Comparison of ENCODE assay signal across 8 cellular contexts in the genomic region with DNA sequence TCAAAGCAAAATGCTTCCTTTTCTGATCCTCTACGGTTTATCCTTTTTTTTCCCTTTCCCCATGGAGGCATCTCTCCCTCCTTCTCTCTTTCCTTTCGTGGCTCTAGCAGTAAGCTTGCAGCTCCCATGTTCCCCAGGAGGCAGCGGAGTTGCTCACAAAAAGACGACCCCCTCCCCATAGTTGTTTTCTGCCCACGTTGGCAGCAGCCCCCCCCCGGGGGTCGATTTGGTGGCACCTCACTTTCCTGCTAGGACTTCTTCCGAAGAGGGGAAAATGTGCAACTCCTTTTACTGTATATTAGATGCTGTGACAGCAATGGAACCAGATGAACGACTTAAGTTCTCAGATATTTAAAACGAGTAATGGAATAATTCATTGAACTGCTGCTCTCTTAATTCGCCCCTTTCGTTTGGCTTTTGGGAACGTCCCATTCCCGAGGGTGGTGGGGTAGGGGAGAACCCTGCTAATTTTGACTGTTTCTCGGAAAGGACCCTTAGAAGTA. TPM values are rescaled to one million over a fixed set of nuclear protein-coding genes. Genes with fewer than 3 reads are reported as not detected.
DNase-seq lines count a peak whose midpoint lies in the region; TF ChIP-seq lines count a peak whose summit lies in the region.

No MANE protein-coding gene starts in this region.

- DNase-seq in C1 segment of cervical spinal cord (lab: John Stamatoyannopoulos, UW) (peak in 8 of 14 donors; percentile 19 to 71 (median 40)), GM19238 (ENCODE audit: insufficient read length, low spot score) (peak; percentile 2), KBM-7 (peak; percentile 52), foreskin melanocyte (peak; percentile 19), osteoblast (ENCODE audit: insufficient read length, low spot score, missing footprints) (no peak), NCI-H1436 treated with DMSO at 0.1 percent for 48 hours (lab: John Stamatoyannopoulos, UW) (no peak), NCI-H446 (lab: John Stamatoyannopoulos, UW) (no peak)
- DNase-seq in activated T-cell treated with anti-CD3 and anti-CD28 coated beads, Interleukin-2, amount 50 U/mL, for 24 hours = peak; percentile 49

- H3K4me2 ChIP-seq in osteoblast (ENCODE audit: insufficient read depth, low read length) = peak overlapping the region; percentile 92

- H3K27ac Mint-ChIP-seq in activated T-cell treated with anti-CD3 and anti-CD28 coated beads, Interleukin-2, amount 50 U/mL, for 24 hours = peak overlapping the region; percentile 96

- H3K9me3 Mint-ChIP-seq in activated T-cell treated with anti-CD3 and anti-CD28 coated beads, Interleukin-2, amount 50 U/mL, for 24 hours = no peaks in the 10 kb centered on the region

- peaks cover 43% of the 10 kb centered on the region for H4K20me1 ChIP-seq in osteoblast (ENCODE audit: insufficient read depth, low read length)

- H3K36me3 ChIP-seq in osteoblast (ENCODE audit: insufficient read depth, low read length) = no peaks in the 10 kb centered on the region

- peak; percentile 8 for TF ChIP-seq CTCF in osteoblast (IDR thresholded peaks at IDR 0.05; ENCODE audit: extremely low read depth, low read depth, low read length)

- H3K4me3 ChIP-seq in osteoblast (ENCODE audit: insufficient read depth, low read length) = peak overlapping the region; percentile 90

- peaks cover 8% of the 10 kb centered on the region for H3K27me3 Mint-ChIP-seq in activated T-cell treated with anti-CD3 and anti-CD28 coated beads, Interleukin-2, amount 50 U/mL, for 24 hours

- H3K4me1 ChIP-seq in osteoblast (ENCODE audit: insufficient read depth, low read length) = peaks cover 22% of the 10 kb centered on the region

- H3K79me2 ChIP-seq in osteoblast (ENCODE audit: insufficient read depth, low read length) = peaks cover 56% of the 10 kb centered on the region

- peak overlapping the region; percentile 91 for H3K27ac ChIP-seq in osteoblast (ENCODE audit: low read depth, low read length)

- H3K4me3 Mint-ChIP-seq in activated T-cell treated with anti-CD3 and anti-CD28 coated beads, Interleukin-2, amount 50 U/mL, for 24 hours = peak overlapping the region; percentile 96

- H3K27me3 ChIP-seq in osteoblast (ENCODE audit: insufficient read depth, low read length) = no peaks in the 10 kb centered on the region

- no peaks in the 10 kb centered on the region for H3K9me3 ChIP-seq in osteoblast (ENCODE audit: low read depth, low read length)

- H3K4me1 Mint-ChIP-seq in activated T-cell treated with anti-CD3 and anti-CD28 coated beads, Interleukin-2, amount 50 U/mL, for 24 hours (ENCODE audit: low read depth) = peaks cover 52% of the 10 kb centered on the region

- H3K36me3 Mint-ChIP-seq in activated T-cell treated with anti-CD3 and anti-CD28 coated beads, Interleukin-2, amount 50 U/mL, for 24 hours (ENCODE audit: low read depth) = peaks cover 36% of the 10 kb centered on the region

- peak overlapping the region; percentile 7 for H2AFZ ChIP-seq in osteoblast (ENCODE audit: low read length)

- in situ Hi-C loops in KBM-7 (cut with MboI; ENCODE audit: low pct_unique_long_range_greater_than_20kb, low sequenced_read_pairs) = no loop called here

RNA-seq across cellular contexts. Expression of a gene that starts 0.8 kb away (rescaled TPM):
- total RNA-seq in osteoblast = 159 and 173 TPM in 2 replicates

Comparison
In these comparisons a context has a peak if more than half of its experiments do, and no peak if none do; other contexts are left out.
1. DNase-seq: peak in C1 segment of cervical spinal cord (8 of 14), GM19238 (single experiment), KBM-7 (single experiment), activated T-cell treated with anti-CD3 and anti-CD28 coated beads, Interleukin-2, amount 50 U/mL, for 24 hours (single experiment) and foreskin melanocyte (single experiment); none in osteoblast (single experiment), NCI-H1436 treated with DMSO at 0.1 percent for 48 hours (single experiment) and NCI-H446 (0 of 2).